In genomic region chr7:129923709-129924108, GRCh38 we compare ENCODE assay signal across 11 cellular contexts. TPM values are rescaled to one million over a fixed set of nuclear protein-coding genes. Genes with fewer than 3 reads are reported as not detected.
DNase-seq lines count a peak whose midpoint lies in the region; ATAC-seq, FAIRE-seq and TF ChIP-seq lines count a peak whose summit lies in the region.
"Had no signal": no experiment of that assay in that cellular context is flagged by ENCODE, and none has a peak within 500 bp of the region (broad histone marks: within the 10 kb centered on the region; RNA-seq: fewer than 3 reads in every experiment).

No MANE protein-coding gene starts in this region.

- peaks cover 19% of the 10 kb centered on the region for H3K36me3 Mint-ChIP-seq in activated CD4-positive, alpha-beta T cell treated with anti-CD3 and anti-CD28 coated beads, Interleukin-2, amount 10 ng/mL, durations not matched to agents 7 days and 5 days (ENCODE audit: low read depth)
- H3K36me3 Mint-ChIP-seq in stimulated activated naive B cell treated with anti-CD40 and anti-IgM and Interleukin-4, amounts not matched to agents 10 μg/mL and 1 μg/mL and 100 μg/mL, for 72 hours, result peaks cover 0 to 15% of the 10 kb centered on the region in 2 donors

- POLR2A ChIA-PET in activated CD4-positive, alpha-beta T cell treated with anti-CD3 and anti-CD28 coated beads, Interleukin-2, amount 10 ng/mL, durations not matched to agents 7 days and 5 days (lab: Charles Lee), result no interaction called here
- POLR2A ChIA-PET in endothelial cell of umbilical vein (lab: Charles Lee), result no interaction called here

- dilution Hi-C loops in endothelial cell of umbilical vein (cut with MboI; ENCODE audit: extremely low pct_ligation_motif_present, low sequenced_read_pairs), result no loop called here

- H3K27ac ChIP-seq in endothelial cell of umbilical vein (ENCODE audit: insufficient read depth, low read depth, low read length), result peak overlapping the region; percentile 37
- H3K27ac ChIP-seq: BLaER1 had no signal

- no peaks in the 10 kb centered on the region for H3K9me3 Mint-ChIP-seq in activated CD4-positive, alpha-beta T cell treated with anti-CD3 and anti-CD28 coated beads, Interleukin-2, amount 10 ng/mL, durations not matched to agents 7 days and 5 days
- H3K9me3 Mint-ChIP-seq in stimulated activated naive B cell treated with anti-CD40 and anti-IgM and Interleukin-4, amounts not matched to agents 10 μg/mL and 1 μg/mL and 100 μg/mL, for 72 hours, result no peaks in the 10 kb centered on the region
- H3K9me3 Mint-ChIP-seq: naive B cell had no signal

- peak overlapping the region; percentile 34 for H3K4me2 ChIP-seq in endothelial cell of umbilical vein (ENCODE audit: insufficient read depth, low read length)
- H3K4me2 ChIP-seq: BLaER1 had no signal

- no TSS peak for BruUV-seq in endothelial cell of umbilical vein (replicated peaks; lab: Mats Ljungman, UMichigan)

- no peak for TF ChIP-seq POLR2A in endothelial cell of umbilical vein (IDR thresholded peaks at IDR 0.05; ENCODE audit: low read depth, low read length)

- peaks cover 11% of the 10 kb centered on the region for H3K4me1 Mint-ChIP-seq in activated CD4-positive, alpha-beta T cell treated with anti-CD3 and anti-CD28 coated beads, Interleukin-2, amount 10 ng/mL, durations not matched to agents 7 days and 5 days
- H3K4me1 Mint-ChIP-seq in stimulated activated naive B cell treated with anti-CD40 and anti-IgM and Interleukin-4, amounts not matched to agents 10 μg/mL and 1 μg/mL and 100 μg/mL, for 72 hours, result peaks cover 15 to 35% of the 10 kb centered on the region in 2 donors

- H3K9me3 ChIP-seq in endothelial cell of umbilical vein (replicated peaks; ENCODE audit: control insufficient read depth, insufficient read depth, low read length), result no peaks in the 10 kb centered on the region
- H3K9me3 ChIP-seq: BLaER1 had no signal

- H3K4me1 ChIP-seq in endothelial cell of umbilical vein (ENCODE audit: control insufficient read depth, extremely low read depth, insufficient read depth, low read length), result peaks cover 30% of the 10 kb centered on the region
- H3K4me1 ChIP-seq: BLaER1 had no signal

- H3K79me2 ChIP-seq in endothelial cell of umbilical vein (ENCODE audit: control insufficient read depth, insufficient read depth, low read length), result peaks cover 39% of the 10 kb centered on the region

- FAIRE-seq in endothelial cell of umbilical vein (lab: Jason Lieb, UNC), result peak; percentile 53

- CTCF ChIA-PET in activated CD4-positive, alpha-beta T cell treated with anti-CD3 and anti-CD28 coated beads, Interleukin-2, amount 10 ng/mL, durations not matched to agents 7 days and 5 days (lab: Charles Lee), result no interaction called here
- CTCF ChIA-PET in endothelial cell of umbilical vein (lab: Charles Lee), result interaction anchor here (1.0 to 1.1 kb wide), 4 partner anchors 9 to 26 kb away, joined by 3 to 9 read pairs (median 3); no protein-coding TSS in a partner anchor

- H3K27me3 Mint-ChIP-seq in activated CD4-positive, alpha-beta T cell treated with anti-CD3 and anti-CD28 coated beads, Interleukin-2, amount 10 ng/mL, durations not matched to agents 7 days and 5 days, result no peaks in the 10 kb centered on the region
- no peaks in the 10 kb centered on the region for H3K27me3 Mint-ChIP-seq in stimulated activated naive B cell treated with anti-CD40 and anti-IgM and Interleukin-4, amounts not matched to agents 10 μg/mL and 1 μg/mL and 100 μg/mL, for 72 hours
- H3K27me3 Mint-ChIP-seq: naive B cell had no signal

- peaks cover 2% of the 10 kb centered on the region for H4K20me1 ChIP-seq in endothelial cell of umbilical vein (replicated peaks; ENCODE audit: control insufficient read depth, extremely low read depth, insufficient read depth, low read length)

- peak; percentile 35 for ATAC-seq in HG03460 (IDR thresholded peaks at IDR 0.05; ENCODE audit: unreplicated experiment)
- peak; percentile 63 to 83 for ATAC-seq in stimulated activated naive B cell treated with anti-CD40 and anti-IgM and Interleukin-4, amounts not matched to agents 10 μg/mL and 1 μg/mL and 100 μg/mL, for 72 hours (replicated peaks)

- H3K27ac Mint-ChIP-seq in activated CD4-positive, alpha-beta T cell treated with anti-CD3 and anti-CD28 coated beads, Interleukin-2, amount 10 ng/mL, durations not matched to agents 7 days and 5 days, result peak overlapping the region; percentile 39
- peak overlapping the region; percentile 4 for H3K27ac Mint-ChIP-seq in stimulated activated naive B cell treated with anti-CD40 and anti-IgM and Interleukin-4, amounts not matched to agents 10 μg/mL and 1 μg/mL and 100 μg/mL, for 72 hours

- no peak overlapping the region for H2AFZ ChIP-seq in endothelial cell of umbilical vein (ENCODE audit: low read depth, low read length)

- H3K4me3 Mint-ChIP-seq in activated CD4-positive, alpha-beta T cell treated with anti-CD3 and anti-CD28 coated beads, Interleukin-2, amount 10 ng/mL, durations not matched to agents 7 days and 5 days, result no peak overlapping the region
- H3K4me3 Mint-ChIP-seq in stimulated activated naive B cell treated with anti-CD40 and anti-IgM and Interleukin-4, amounts not matched to agents 10 μg/mL and 1 μg/mL and 100 μg/mL, for 72 hours, result peak overlapping the region; percentile 39 to 63

- no peak overlapping the region for H3K9ac ChIP-seq in endothelial cell of umbilical vein (replicated peaks; ENCODE audit: extremely low read depth, insufficient read depth, low read length)
- H3K9ac ChIP-seq: BLaER1 had no signal

- no peak for TF ChIP-seq CTCF in endothelial cell of umbilical vein (IDR thresholded peaks at IDR 0.05; ENCODE audit: extremely low read depth in 1 of 2, insufficient read depth in 1 of 2, low read depth in 1 of 2, low read length in 2 of 2)

- no peaks in the 10 kb centered on the region for H3K9me1 ChIP-seq in endothelial cell of umbilical vein (replicated peaks; ENCODE audit: control insufficient read depth, extremely low read depth, insufficient read depth, low read length)

- no peak for DNase-seq in activated CD4-positive, alpha-beta T cell treated with anti-CD3 and anti-CD28 coated beads, Interleukin-2, amount 10 ng/mL, durations not matched to agents 7 days and 5 days
- DNase-seq in activated CD4-positive, alpha-beta T cell treated with anti-CD3 and anti-CD28 coated beads, Interleukin-2, amount 50 U/mL, for 4 hours, result no peak
- peak; percentile 81 for DNase-seq in endothelial cell of umbilical vein (ENCODE audit: low read depth, low spot score)
- DNase-seq in stimulated activated naive B cell treated with anti-CD40 and anti-IgM and Interleukin-4, amounts not matched to agents 10 μg/mL and 1 μg/mL and 100 μg/mL, for 72 hours, result no peak
- no peak for DNase-seq in SK-N-DZ (ENCODE audit: low spot score)
- no peak for DNase-seq in NOMO-1 treated with DMSO at 0.1 percent for 48 hours (lab: John Stamatoyannopoulos, UW; ENCODE audit: unreplicated experiment)
- no peak for DNase-seq in SW480 (ENCODE audit: low spot score)
- DNase-seq: KG1, naive B cell had no signal

- no peak overlapping the region for H3K4me3 ChIP-seq in endothelial cell of umbilical vein (replicated peaks in 1 of 3; ENCODE audit: insufficient read depth in 1 of 3, low read depth in 1 of 3, low read length in 3 of 3)
- H3K4me3 ChIP-seq: BLaER1 had no signal

- H3K27me3 ChIP-seq in endothelial cell of umbilical vein (ENCODE audit: control insufficient read depth in 2 of 2, insufficient read depth in 2 of 2, low read length in 2 of 2), result no peaks in the 10 kb centered on the region
- H3K27me3 ChIP-seq: BLaER1 had no signal

- H3K36me3 ChIP-seq in endothelial cell of umbilical vein (ENCODE audit: control insufficient read depth in 2 of 2, extremely low read depth in 1 of 2, insufficient read depth in 2 of 2, low read length in 2 of 2), result peaks cover 3 to 5% of the 10 kb centered on the region in 2 experiments

- intact Hi-C loops in endothelial cell of umbilical vein (cut with micrococcal nuclease), result no loop called here

TF ChIP-seq in endothelial cell of umbilical vein, 7 proteins besides CTCF, POLR2A, EP300 and RAD21:
- no peak for TF ChIP-seq EZH2 (IDR thresholded peaks at IDR 0.05; ENCODE audit: borderline replicate concordance, low read depth, low read length, severe bottlenecking)
- peak; percentile 46 for TF ChIP-seq FOS (IDR thresholded peaks at IDR 0.05; ENCODE audit: borderline replicate concordance, insufficient read depth, low read length)
- TF ChIP-seq POLR2AphosphoS5 (IDR thresholded peaks at IDR 0.05; ENCODE audit: insufficient read depth, low read depth, low read length), result no peak
- TF ChIP-seq, protein P1, sequence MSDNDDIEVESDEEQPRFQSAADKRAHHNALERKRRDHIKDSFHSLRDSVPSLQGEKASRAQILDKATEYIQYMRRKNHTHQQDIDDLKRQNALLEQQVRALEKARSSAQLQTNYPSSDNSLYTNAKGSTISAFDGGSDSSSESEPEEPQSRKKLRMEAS (IDR thresholded peaks at IDR 0.05; ENCODE audit: insufficient read depth, insufficient read length), result no peak
- no peak for TF ChIP-seq JUN (IDR thresholded peaks at IDR 0.05; ENCODE audit: borderline replicate concordance, insufficient read depth, insufficient read length, low read depth)
- TF ChIP-seq GATA2 (IDR thresholded peaks at IDR 0.05; ENCODE audit: insufficient read depth, insufficient read length, low read depth, low read length), result peak; percentile 44
TF ChIP-seq in endothelial cell of umbilical vein: peak in this region for 2.

RNA-seq across cellular contexts. Expression of gene UBE2H, which starts 29.1 kb away (rescaled TPM):
- 10 to 100 TPM; 34.9 to 40.3 TPM for total RNA-seq in activated CD4-positive, alpha-beta T cell treated with anti-CD3 and anti-CD28 coated beads, Interleukin-2, amount 10 ng/mL, durations not matched to agents 7 days and 5 days
- 82.2 and 90.1 TPM in 2 replicates for total RNA-seq in endothelial cell of umbilical vein
- polyA plus RNA-seq in endothelial cell of umbilical vein, result 46.4 and 51.7 TPM in 2 replicates
- polyA plus RNA-seq in endothelial cell of umbilical vein (2011; cell fraction: cytosol; rRNA removed), result 57.4 and 57.8 TPM in 2 replicates
- 92.5 and 97.4 TPM in 2 replicates for polyA plus RNA-seq in endothelial cell of umbilical vein (2011; cell fraction: nucleus; rRNA removed)
- polyA plus RNA-seq in endothelial cell of umbilical vein (2012), result 78.0 and 84.8 TPM in 2 replicates
- 92.7 and 127 TPM in 2 replicates for polyA minus RNA-seq in endothelial cell of umbilical vein
- polyA minus RNA-seq in endothelial cell of umbilical vein (2011; cell fraction: cytosol; rRNA and poly(A)+ RNA removed), result 17.7 TPM
- polyA minus RNA-seq in endothelial cell of umbilical vein (2011; cell fraction: nucleus; rRNA and poly(A)+ RNA removed), result 99.2 and 129 TPM in 2 replicates
- 15.9 and 17.9 TPM in 2 replicates for polyA plus RNA-seq in SK-N-DZ (2014; cell fraction: cytosol; rRNA removed)
- 10.5 and 12.6 TPM in 2 replicates for polyA plus RNA-seq in SK-N-DZ (2014; cell fraction: nucleus; rRNA removed)
